In genomic region chr11:46238967-46239800, GRCh38 we compare ENCODE assay signal across 7 cellular contexts. TPM values are rescaled to one million over a fixed set of nuclear protein-coding genes. Genes with fewer than 3 reads are reported as not detected.
DNase-seq lines count a peak whose midpoint lies in the region; ATAC-seq, FAIRE-seq and TF ChIP-seq lines count a peak whose summit lies in the region.

No MANE protein-coding gene starts in this region.

- ATAC-seq in GM18499 (IDR thresholded peaks at IDR 0.05; ENCODE audit: insufficient read depth, unreplicated experiment) (peak; percentile 36), HG02943 (IDR thresholded peaks at IDR 0.05; ENCODE audit: low read depth, unreplicated experiment) (peak; percentile 70)

- no peak for TF ChIP-seq POLR2A in breast epithelium (IDR thresholded peaks at IDR 0.05)

- H3K27ac ChIP-seq in WERI-Rb-1 (peak overlapping the region; percentile 68), breast epithelium (peak overlapping the region in 1 of 2 donors; percentile 86), small intestine (ENCODE audit: low read depth in 1 of 2, low read length in 1 of 2) (peak overlapping the region in 1 of 2 donors; percentile 10)

- no peak for FAIRE-seq in small intestine (lab: Jason Lieb, UNC)

- WGBS in small intestine, 3 donors = 11 to 15% (median 11%) methylated on average over 41 to 46 of the region's 46 CpGs

- H3K4me3 ChIP-seq in WERI-Rb-1 (ENCODE audit: low read depth, low read length) = peak overlapping the region; percentile 45
- H3K4me3 ChIP-seq in breast epithelium = peak overlapping the region; percentile 38 to 79 (median 59)
- peak overlapping the region in 1 of 2 donors; percentile 31 for H3K4me3 ChIP-seq in small intestine (ENCODE audit: low read depth in 1 of 2, low read length in 2 of 2)

- peak; percentile 37 for DNase-seq in NCI-H2107 (lab: John Stamatoyannopoulos, UW)
- DNase-seq in WERI-Rb-1 = peak; percentile 87
- DNase-seq in breast epithelium (ENCODE audit: low spot score in 2 of 2) = peak; percentile 68 to 74
- peak; percentile 88 for DNase-seq in iPS-NIHi7 (ENCODE audit: extremely low spot score)
- DNase-seq in small intestine = peak; percentile 73

- intact Hi-C loops in breast epithelium (cut with DNase I; ENCODE audit: low total_unique reads) = loop anchor here (10.0 kb wide), 1 partner anchor 76 kb away; no protein-coding TSS in a partner anchor

- H3K4me1 ChIP-seq in breast epithelium (peaks cover 0 to 9% of the 10 kb centered on the region in 2 donors), small intestine (ENCODE audit: control insufficient read depth in 2 of 2, insufficient read depth in 1 of 2, low read depth in 1 of 2, low read length in 1 of 2) (peaks cover 2 to 7% of the 10 kb centered on the region in 2 donors)

- no peaks in the 10 kb centered on the region for H3K36me3 ChIP-seq in WERI-Rb-1
- H3K36me3 ChIP-seq in breast epithelium = no peaks in the 10 kb centered on the region
- H3K36me3 ChIP-seq in small intestine (ENCODE audit: control insufficient read depth in 2 of 2, insufficient read depth in 2 of 2, low read length in 2 of 2) = no peaks in the 10 kb centered on the region

- H3K27me3 ChIP-seq in WERI-Rb-1 (ENCODE audit: insufficient read depth, low read depth, severe bottlenecking) = peaks cover 7% of the 10 kb centered on the region
- H3K27me3 ChIP-seq in breast epithelium = no peaks in the 10 kb centered on the region
- peaks cover under 1 to 2% of the 10 kb centered on the region in 2 donors for H3K27me3 ChIP-seq in small intestine (ENCODE audit: control insufficient read depth in 2 of 2, insufficient read depth in 2 of 2, low read length in 2 of 2)

- TF ChIP-seq CTCF in WERI-Rb-1 (IDR thresholded peaks at IDR 0.05; ENCODE audit: low read depth, low read length) = peak; percentile 97
- peak; percentile 85 to 98 (median 96) for TF ChIP-seq CTCF in breast epithelium (IDR thresholded peaks at IDR 0.05)

- H3K9me3 ChIP-seq in WERI-Rb-1 (ENCODE audit: severe bottlenecking) = peaks cover 8% of the 10 kb centered on the region
- no peaks in the 10 kb centered on the region for H3K9me3 ChIP-seq in breast epithelium
- H3K9me3 ChIP-seq in small intestine (ENCODE audit: control insufficient read depth, low read depth) = no peaks in the 10 kb centered on the region

RNA-seq across cellular contexts. Expression of gene CREB3L1, which starts 38.3 kb away (rescaled TPM):
- 1 to 10 TPM; 1.6 to 5.1 (median 2.0) TPM for total RNA-seq in breast epithelium
- polyA plus RNA-seq in small intestine = 10 to 100 TPM; 14.3 to 36.9 (median 15.7) TPM

Comparison
In these comparisons a context has a peak if more than half of its experiments do, and no peak if none do; other contexts are left out.
1. DNase-seq: peak in every context shown above with its lines; median percentile 88 in iPS-NIHi7; 87 in WERI-Rb-1; 73 in small intestine; 71 in breast epithelium; 37 in NCI-H2107.